Comparison of ENCODE assay signal across 8 cellular contexts in the genomic region with DNA sequence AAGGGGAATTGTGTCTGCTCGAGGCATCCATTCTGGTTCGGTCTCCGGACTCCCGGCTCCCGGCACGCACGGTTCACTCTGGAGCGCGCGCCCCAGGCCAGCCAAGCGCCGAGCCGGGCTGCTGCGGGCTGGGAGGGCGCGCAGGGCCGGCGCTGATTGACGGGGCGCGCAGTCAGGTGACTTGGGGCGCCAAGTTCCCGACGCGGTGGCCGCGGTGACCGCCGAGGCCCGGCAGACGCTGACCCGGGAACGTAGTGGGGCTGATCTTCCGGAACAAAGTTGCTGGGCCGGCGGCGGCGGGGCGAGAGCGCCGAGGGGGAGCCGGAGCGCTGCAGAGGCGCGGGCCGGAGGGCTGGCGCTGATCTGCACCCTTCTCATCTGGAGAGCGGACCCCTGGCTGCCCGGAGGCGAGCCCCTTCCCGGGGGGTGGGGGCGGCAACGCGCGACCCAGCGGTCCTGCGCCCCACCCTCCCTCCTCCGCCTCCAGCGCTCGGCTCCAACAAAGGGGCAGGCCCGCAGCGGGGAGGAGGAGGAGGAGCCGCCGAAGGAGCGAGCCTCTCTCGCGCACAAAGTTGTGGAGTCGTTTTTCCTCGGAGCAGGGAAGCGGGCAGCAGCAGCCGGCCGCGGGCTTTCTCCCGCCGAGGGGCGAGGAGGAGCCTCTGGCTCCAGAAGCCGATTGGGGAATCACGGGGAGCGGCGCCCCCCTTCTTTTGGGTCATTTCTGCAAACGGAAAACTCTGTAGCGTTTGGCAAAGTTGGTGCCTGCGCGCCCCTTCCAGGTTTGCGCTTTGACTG. TPM values are rescaled to one million over a fixed set of nuclear protein-coding genes. Genes with fewer than 3 reads are reported as not detected.
DNase-seq lines count a peak whose midpoint lies in the region; ATAC-seq and TF ChIP-seq lines count a peak whose summit lies in the region.

A gene (plus strand): TSS at position 583 of the 795 bp plus-strand sequence. CDS start 6,494 bp downstream, outside the sequence.

- peak within 1 kb of the TSS; percentile 93 for H3K4me3 Mint-ChIP-seq in activated T-helper 1 cell treated with anti-CD3 and anti-CD28 coated beads, Interleukin-12 subunit alpha, Interleukin-12 subunit beta, Interleukin-2, Interleukin-4 antibody, amounts not matched to agents 30 ng/mL and 10 ng/mL and 1 ng/mL, durations not matched to agents 14 hours and 24 hours and 36 hours

- H3K27me3 ChIP-seq in A673 (replicated peaks; ENCODE audit: insufficient read depth, low read depth, low read length, poor library complexity) (no peaks in the 10 kb centered on the region), subcutaneous abdominal adipose tissue (ENCODE audit: control insufficient read depth in 5 of 5, insufficient read depth in 4 of 5, low read length in 5 of 5) (no peaks in the 10 kb centered on the region)

- TF ChIP-seq CTCF in A673 (conservative IDR thresholded peaks at IDR 0.05; ENCODE audit: low read depth, low read length), result peak; percentile 14; the same call in 1 of the 2 replicates

- no peaks in the 10 kb centered on the region for H3K9me3 Mint-ChIP-seq in activated T-helper 1 cell treated with anti-CD3 and anti-CD28 coated beads, Interleukin-12 subunit alpha, Interleukin-12 subunit beta, Interleukin-2, Interleukin-4 antibody, amounts not matched to agents 30 ng/mL and 10 ng/mL and 1 ng/mL, durations not matched to agents 14 hours and 24 hours and 36 hours

- intact Hi-C loops in A673 (cut with micrococcal nuclease; ENCODE audit: unreplicated experiment), result loop anchor here (1.0 to 10.0 kb wide), 4 partner anchors 57 to 200 kb away; no protein-coding TSS in a partner anchor
- intact Hi-C loops in activated T-helper 1 cell treated with anti-CD3 and anti-CD28 coated beads, Interleukin-12 subunit alpha, Interleukin-12 subunit beta, Interleukin-2, Interleukin-4 antibody, amounts not matched to agents 30 ng/mL and 10 ng/mL and 1 ng/mL, durations not matched to agents 14 hours and 24 hours and 36 hours (cut with micrococcal nuclease), result loop anchor here (1.0 to 5.0 kb wide), 12 partner anchors 21 to 197 kb away; a partner anchor contains a TSS

- peaks cover 19% of the 10 kb centered on the region for H3K4me1 Mint-ChIP-seq in activated T-helper 1 cell treated with anti-CD3 and anti-CD28 coated beads, Interleukin-12 subunit alpha, Interleukin-12 subunit beta, Interleukin-2, Interleukin-4 antibody, amounts not matched to agents 30 ng/mL and 10 ng/mL and 1 ng/mL, durations not matched to agents 14 hours and 24 hours and 36 hours (ENCODE audit: low read depth)

- no peaks in the 10 kb centered on the region for H3K36me3 ChIP-seq in A673 (ENCODE audit: insufficient read depth, low read length, poor library complexity, severe bottlenecking)
- H3K36me3 ChIP-seq in subcutaneous abdominal adipose tissue (ENCODE audit: control insufficient read depth in 5 of 5, insufficient read depth in 5 of 5, low read length in 5 of 5), result peaks cover 0 to 3% (median 0%) of the 10 kb centered on the region in 5 donors

- DNase-seq in A673 (ENCODE audit: low spot score), result peak; percentile 89
- peak; percentile 84 for DNase-seq in OCI-M1 (lab: John Stamatoyannopoulos, UW)
- peak; percentile 29 for DNase-seq in activated T-helper 1 cell treated with anti-CD3 and anti-CD28 coated beads, Interleukin-12 subunit alpha, Interleukin-12 subunit beta, Interleukin-2, Interleukin-4 antibody, amounts not matched to agents 30 ng/mL and 10 ng/mL and 1 ng/mL, durations not matched to agents 14 hours and 24 hours and 36 hours (ENCODE audit: low spot score)
- peak; percentile 89 for DNase-seq in fibroblast of gingiva (ENCODE audit: low read depth)
- DNase-seq in myocyte (ENCODE audit: low read depth), result peak; percentile 89

- H3K4me1 ChIP-seq in A673 (ENCODE audit: insufficient read depth, low read length, poor library complexity, severe bottlenecking), result no peaks in the 10 kb centered on the region
- peaks cover 2 to 31% (median 23%) of the 10 kb centered on the region in 5 donors for H3K4me1 ChIP-seq in subcutaneous abdominal adipose tissue (ENCODE audit: control insufficient read depth in 5 of 5, insufficient read depth in 5 of 5, low read length in 5 of 5)

- ATAC-seq in GM18858 (IDR thresholded peaks at IDR 0.05; ENCODE audit: unreplicated experiment) (peak; percentile 47), HG03095 (IDR thresholded peaks at IDR 0.05; ENCODE audit: unreplicated experiment) (peak; percentile 58)

- H3K27ac ChIP-seq in A673 (ENCODE audit: low read depth, low read length, poor library complexity, severe bottlenecking), result peak within 1 kb of the TSS; percentile 83
- H3K27ac ChIP-seq in subcutaneous abdominal adipose tissue (ENCODE audit: low read depth, low read length), result peak within 1 kb of the TSS; percentile 97

- peak within 1 kb of the TSS; percentile 81 to 92 (median 88) for H3K9ac ChIP-seq in subcutaneous abdominal adipose tissue (ENCODE audit: low read length in 5 of 5)

- H3K36me3 Mint-ChIP-seq in activated T-helper 1 cell treated with anti-CD3 and anti-CD28 coated beads, Interleukin-12 subunit alpha, Interleukin-12 subunit beta, Interleukin-2, Interleukin-4 antibody, amounts not matched to agents 30 ng/mL and 10 ng/mL and 1 ng/mL, durations not matched to agents 14 hours and 24 hours and 36 hours (ENCODE audit: low read depth), result peaks cover 3% of the 10 kb centered on the region

- H3K27me3 Mint-ChIP-seq in activated T-helper 1 cell treated with anti-CD3 and anti-CD28 coated beads, Interleukin-12 subunit alpha, Interleukin-12 subunit beta, Interleukin-2, Interleukin-4 antibody, amounts not matched to agents 30 ng/mL and 10 ng/mL and 1 ng/mL, durations not matched to agents 14 hours and 24 hours and 36 hours (ENCODE audit: insufficient read depth), result peaks cover 33% of the 10 kb centered on the region

- H3K4me3 ChIP-seq in A673 (ENCODE audit: low read depth, low read length, poor library complexity, severe bottlenecking), result peak within 1 kb of the TSS; percentile 87
- peak within 1 kb of the TSS; percentile 89 to 96 (median 91) for H3K4me3 ChIP-seq in subcutaneous abdominal adipose tissue (ENCODE audit: low read depth in 1 of 5, low read length in 5 of 5)

- peak within 1 kb of the TSS; percentile 64 for H3K27ac Mint-ChIP-seq in activated T-helper 1 cell treated with anti-CD3 and anti-CD28 coated beads, Interleukin-12 subunit alpha, Interleukin-12 subunit beta, Interleukin-2, Interleukin-4 antibody, amounts not matched to agents 30 ng/mL and 10 ng/mL and 1 ng/mL, durations not matched to agents 14 hours and 24 hours and 36 hours

- no TSS peak for BruUV-seq in A673 (replicated peaks; lab: Mats Ljungman, UMichigan)

- CTCF ChIA-PET in A673 (lab: Charles Lee), result no interaction called here

- POLR2A ChIA-PET in A673 (lab: Charles Lee; ENCODE audit: low non-redundant PET), result no interaction called here

- H3K9me3 ChIP-seq in A673 (ENCODE audit: low read depth, low read length, poor library complexity, severe bottlenecking) (no peaks in the 10 kb centered on the region), subcutaneous abdominal adipose tissue (ENCODE audit: control insufficient read depth in 5 of 5, low read length in 5 of 5) (no peaks in the 10 kb centered on the region)

RNA-seq across cellular contexts. Expression of the gene that starts here (rescaled TPM):
- total RNA-seq in A673 (2021), result 75.2 and 82.8 TPM in 2 replicates
- total RNA-seq in activated T-helper 1 cell treated with anti-CD3 and anti-CD28 coated beads, Interleukin-12 subunit alpha, Interleukin-12 subunit beta, Interleukin-2, Interleukin-4 antibody, amounts not matched to agents 30 ng/mL and 10 ng/mL and 1 ng/mL, durations not matched to agents 14 hours and 24 hours and 36 hours, result 48.3 and 50.6 TPM in 2 replicates
- total RNA-seq in myocyte, result 56.8 and 103 TPM in 2 replicates
- polyA plus RNA-seq in myocyte (2012), result 18.2 TPM

Comparison
In these comparisons a context has a peak if more than half of its experiments do, and no peak if none do; other contexts are left out.
1. Peak in every context shown above with its lines: DNase-seq, ATAC-seq, H3K4me3 ChIP-seq and H3K27ac ChIP-seq.
2. DNase-seq: peak in every context shown above with its lines; median percentile 89 in A673; 89 in fibroblast of gingiva; 89 in myocyte; 84 in OCI-M1; 29 in activated T-helper 1 cell treated with anti-CD3 and anti-CD28 coated beads, Interleukin-12 subunit alpha, Interleukin-12 subunit beta, Interleukin-2, Interleukin-4 antibody, amounts not matched to agents 30 ng/mL and 10 ng/mL and 1 ng/mL, durations not matched to agents 14 hours and 24 hours and 36 hours.